ENCODE assay signal across 8 cellular contexts in the genomic region with DNA sequence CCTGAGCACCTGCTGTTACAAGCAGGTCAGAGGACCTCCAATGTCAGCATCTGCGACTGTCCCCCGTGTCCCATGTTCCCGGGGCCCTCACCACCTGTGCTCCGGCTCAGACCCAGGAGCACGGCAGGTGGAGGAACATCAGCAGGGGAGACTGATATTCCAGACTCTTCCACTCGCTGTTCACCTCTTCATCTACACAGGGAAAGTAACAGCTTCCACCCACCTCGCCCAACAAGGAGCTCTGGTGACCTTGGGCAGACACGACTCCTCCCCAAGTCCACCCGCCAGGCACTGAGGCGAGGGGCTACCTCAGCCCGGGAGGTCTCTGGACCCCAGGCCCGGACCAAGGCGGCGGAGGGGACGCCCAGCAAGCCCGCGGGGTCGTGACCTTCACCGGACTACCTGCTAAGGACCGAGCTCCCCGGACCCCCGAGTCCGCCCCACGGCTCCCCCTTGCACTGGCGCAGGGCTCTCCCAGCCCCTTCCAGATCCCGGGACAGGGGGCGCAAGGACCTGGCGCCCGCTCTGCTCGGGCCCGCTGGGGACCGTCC.
DNase-seq lines count a peak whose midpoint lies in the region; ATAC-seq and TF ChIP-seq lines count a peak whose summit lies in the region.
"Not testable (repeated sequence)": the region's sequence is repeated elsewhere in the genome, so short reads cannot be mapped to it uniquely, and the experiment has no call there.

No MANE protein-coding gene starts in this region.

- H4K8ac ChIP-seq in mesenchymal stem cell (ENCODE audit: low read length): peak overlapping the region; percentile 60

- H4K91ac ChIP-seq in mesenchymal stem cell (ENCODE audit: low read length): peak overlapping the region; percentile 50

- H3K4me2 ChIP-seq in mesenchymal stem cell (ENCODE audit: low read length, poor library complexity, severe bottlenecking) (peak overlapping the region; percentile 80), skeletal muscle satellite cell (ENCODE audit: low read length) (peak overlapping the region; percentile 95)

- H2AFZ ChIP-seq in mesenchymal stem cell (ENCODE audit: low read depth, low read length): peak overlapping the region; percentile 47

- not testable (repeated sequence) for H3K23ac ChIP-seq in mesenchymal stem cell (ENCODE audit: low read length in 2 of 2)

- H3K27me3 ChIP-seq in Panc1 (ENCODE audit: control insufficient read depth, insufficient read depth, low read length); ascending aorta; mesenchymal stem cell (ENCODE audit: control insufficient read depth in 1 of 2, insufficient read depth in 1 of 2, low read length in 2 of 2); skeletal muscle satellite cell (ENCODE audit: control insufficient read depth, insufficient read depth, low read length): not testable (repeated sequence)

- in situ Hi-C loops in Panc1 (cut with HindIII; ENCODE audit: low pct_unique_long_range_greater_than_20kb, low sequenced_read_pairs): not testable (repeated sequence)

- 14% methylated on average over 23 of the region's 32 CpGs for whole genome bisulfite sequencing in mesenchymal stem cell

- not testable (repeated sequence) for H3K4me1 ChIP-seq in Panc1 (ENCODE audit: control insufficient read depth, insufficient read depth, low read length); ascending aorta; skeletal muscle satellite cell (ENCODE audit: control insufficient read depth, insufficient read depth, low read length)
- peaks cover 12% of the 10 kb centered on the region for H3K4me1 ChIP-seq in mesenchymal stem cell (ENCODE audit: control insufficient read depth, insufficient read depth, low read depth, low read length)

- not testable (repeated sequence) for H3K79me1 ChIP-seq in mesenchymal stem cell (replicated peaks; ENCODE audit: low read length, poor library complexity, severe bottlenecking)

- intact Hi-C loops in Panc1 (cut with micrococcal nuclease; ENCODE audit: unreplicated experiment) (loop anchor here (10.0 kb wide), 1 partner anchor 51 kb away; no protein-coding TSS in a partner anchor), ascending aorta (cut with DNase I) (loop anchor here (2.0 kb wide), 2 partner anchors 25 to 71 kb away; partner anchors contain the start of gene LPCAT1)

- peak overlapping the region; percentile 95 for H3K27ac ChIP-seq in Panc1 (ENCODE audit: low read length)
- peak overlapping the region; percentile 78 to 82 for H3K27ac ChIP-seq in ascending aorta
- not testable (repeated sequence) for H3K27ac ChIP-seq in mesenchymal stem cell (ENCODE audit: low read length, poor library complexity, severe bottlenecking)

- POLR2A ChIA-PET in Panc1 (lab: Charles Lee): not testable (repeated sequence)

- H3K9me3 ChIP-seq in Panc1 (ENCODE audit: control insufficient read depth, insufficient read depth, low read depth, low read length); ascending aorta; mesenchymal stem cell (ENCODE audit: control insufficient read depth, low read length); skeletal muscle satellite cell (replicated peaks; ENCODE audit: low read length): not testable (repeated sequence)

- not testable (repeated sequence) for H2BK5ac ChIP-seq in mesenchymal stem cell (ENCODE audit: low read depth, low read length, poor library complexity, severe bottlenecking)

- not testable (repeated sequence) for TF ChIP-seq CTCF in Panc1 (IDR thresholded peaks at IDR 0.05); ascending aorta (IDR thresholded peaks at IDR 0.05); fibroblast of villous mesenchyme (IDR thresholded peaks at IDR 0.05; ENCODE audit: insufficient read depth, low read depth, low read length)

- DNase-seq in AG20443 (ENCODE audit: low spot score): peak; percentile 6
- DNase-seq in Panc1 (ENCODE audit: low read depth, low spot score); ascending aorta (ENCODE audit: low spot score in 2 of 2); fibroblast of villous mesenchyme (ENCODE audit: low read depth); mesenchymal stem cell: not testable (repeated sequence)

- not testable (repeated sequence) for H3K4ac ChIP-seq in mesenchymal stem cell (ENCODE audit: low read depth in 1 of 2, low read length in 2 of 2)

- H2BK12ac ChIP-seq in mesenchymal stem cell (ENCODE audit: low read length in 2 of 2): peak overlapping the region in 1 of 2 experiments; percentile 15

- H3K18ac ChIP-seq in mesenchymal stem cell (ENCODE audit: low read depth in 1 of 2, low read length in 2 of 2): peak overlapping the region; percentile 29 to 73

- peak overlapping the region; percentile 80 for H3K9ac ChIP-seq in mesenchymal stem cell (ENCODE audit: low read length)
- H3K9ac ChIP-seq in skeletal muscle satellite cell (ENCODE audit: low read depth, low read length): not testable (repeated sequence)

- H3K14ac ChIP-seq in mesenchymal stem cell (ENCODE audit: low read length in 2 of 2): not testable (repeated sequence)

- not testable (repeated sequence) for H2BK15ac ChIP-seq in mesenchymal stem cell (ENCODE audit: low read depth, poor library complexity, severe bottlenecking)

- not testable (repeated sequence) for BruUV-seq in Panc1 (replicated peaks; lab: Mats Ljungman, UMichigan)

- CTCF ChIA-PET in Panc1 (lab: Charles Lee): interaction anchor here (0.6 kb wide), 6 partner anchors 10 to 209 kb away, joined by 3 to 8 read pairs (median 4); no protein-coding TSS in a partner anchor

- H3K36me3 ChIP-seq in Panc1 (ENCODE audit: control insufficient read depth, insufficient read depth, low read length); ascending aorta; mesenchymal stem cell (ENCODE audit: control insufficient read depth in 1 of 2, insufficient read depth in 2 of 2, low read depth in 1 of 2, low read length in 2 of 2); skeletal muscle satellite cell (ENCODE audit: insufficient read depth, low read length): not testable (repeated sequence)

- ATAC-seq in GM19351 (IDR thresholded peaks at IDR 0.05; ENCODE audit: unreplicated experiment) (peak; percentile 5), HG03045 (IDR thresholded peaks at IDR 0.05; ENCODE audit: unreplicated experiment) (peak; percentile 13), Panc1 (peak; percentile 35)

- not testable (repeated sequence) for H2AK5ac ChIP-seq in mesenchymal stem cell (ENCODE audit: low read length, severe bottlenecking)

- H3K4me3 ChIP-seq in Panc1 (ENCODE audit: low read depth in 2 of 2, low read length in 2 of 2) (peak overlapping the region; percentile 83 to 85), ascending aorta (peak overlapping the region; percentile 67 to 71), fibroblast of villous mesenchyme (ENCODE audit: low read depth, low read length) (peak overlapping the region; percentile 59), mesenchymal stem cell (ENCODE audit: insufficient read depth in 1 of 2, low read depth in 1 of 2, low read length in 2 of 2) (peak overlapping the region; percentile 63 to 79), skeletal muscle satellite cell (ENCODE audit: low read length) (peak overlapping the region; percentile 73)

- not testable (repeated sequence) for H2BK120ac ChIP-seq in mesenchymal stem cell (ENCODE audit: low read depth, low read length)
